ENCODE assay signal across 19 cellular contexts in genomic region chr6:160979063-160979708, GRCh38.
A peak's percentile ranks its signal among the peaks of the same experiment; 100 is the strongest.
DNase-seq lines count a peak whose midpoint lies in the region; ATAC-seq, FAIRE-seq and TF ChIP-seq lines count a peak whose summit lies in the region.
"Had no signal": no experiment of that assay in that cellular context is flagged by ENCODE, and none has a peak within 500 bp of the region (broad histone marks: within the 10 kb centered on the region; RNA-seq: fewer than 3 reads in every experiment).

No MANE protein-coding gene starts in this region.

- peak; percentile 67 for FAIRE-seq in D721Med (lab: Jason Lieb, UNC)
- FAIRE-seq: endothelial cell of umbilical vein, kidney had no signal

- ATAC-seq in GM21576 (IDR thresholded peaks at IDR 0.05; ENCODE audit: unreplicated experiment) = no peak

- no peak overlapping the region for H3K4me3 ChIP-seq in fibroblast of mammary gland (ENCODE audit: control insufficient read depth, low read depth, low read length)
- H3K4me3 ChIP-seq: hepatocyte, right atrium auricular region had no signal

- TF ChIP-seq CTCF in D721Med (IDR thresholded peaks at IDR 0.05; ENCODE audit: insufficient read depth, missing control alignments) (no peak), fibroblast of mammary gland (conservative IDR thresholded peaks at IDR 0.05; ENCODE audit: control insufficient read depth, insufficient read depth, low read depth, low read length) (no peak)

- DNase-seq in D721Med (ENCODE audit: insufficient read length, low spot score) (no peak), OCI-M1 (lab: John Stamatoyannopoulos, UW) (peak; percentile 14), fibroblast of mammary gland (ENCODE audit: low read depth) (peak; percentile 53), stromal cell of bone marrow (ENCODE audit: low read depth) (peak; percentile 6), HCEC 1CT (no peak)
- no peak for DNase-seq in activated T-cell treated with anti-CD3 and anti-CD28 coated beads, Interleukin-2, amount 50 U/mL, for 48 hours
- DNase-seq: activated CD4-positive, CD25-positive, alpha-beta regulatory T cell; activated effector memory CD4-positive, alpha-beta T cell treated with anti-CD3 and anti-CD28 coated beads, Interleukin-2, amount 50 U/mL, for 16 hours; amygdala; CD4-positive, CD25-positive, alpha-beta regulatory T cell; KBM-7; kidney; NCI-H1436 treated with DMSO at 0.1 percent for 48 hours; NCI-H2227 treated with DMSO at 0.1 percent for 48 hours; T-helper 2 cell had no signal

Comparison
In these comparisons a context has a peak if more than half of its experiments do, and no peak if none do; other contexts are left out.
1. DNase-seq: peak in OCI-M1 (single experiment), fibroblast of mammary gland (single experiment) and stromal cell of bone marrow (single experiment); none in D721Med (single experiment), HCEC 1CT (single experiment) and activated T-cell treated with anti-CD3 and anti-CD28 coated beads, Interleukin-2, amount 50 U/mL, for 48 hours (0 of 2).